In the genomic region with DNA sequence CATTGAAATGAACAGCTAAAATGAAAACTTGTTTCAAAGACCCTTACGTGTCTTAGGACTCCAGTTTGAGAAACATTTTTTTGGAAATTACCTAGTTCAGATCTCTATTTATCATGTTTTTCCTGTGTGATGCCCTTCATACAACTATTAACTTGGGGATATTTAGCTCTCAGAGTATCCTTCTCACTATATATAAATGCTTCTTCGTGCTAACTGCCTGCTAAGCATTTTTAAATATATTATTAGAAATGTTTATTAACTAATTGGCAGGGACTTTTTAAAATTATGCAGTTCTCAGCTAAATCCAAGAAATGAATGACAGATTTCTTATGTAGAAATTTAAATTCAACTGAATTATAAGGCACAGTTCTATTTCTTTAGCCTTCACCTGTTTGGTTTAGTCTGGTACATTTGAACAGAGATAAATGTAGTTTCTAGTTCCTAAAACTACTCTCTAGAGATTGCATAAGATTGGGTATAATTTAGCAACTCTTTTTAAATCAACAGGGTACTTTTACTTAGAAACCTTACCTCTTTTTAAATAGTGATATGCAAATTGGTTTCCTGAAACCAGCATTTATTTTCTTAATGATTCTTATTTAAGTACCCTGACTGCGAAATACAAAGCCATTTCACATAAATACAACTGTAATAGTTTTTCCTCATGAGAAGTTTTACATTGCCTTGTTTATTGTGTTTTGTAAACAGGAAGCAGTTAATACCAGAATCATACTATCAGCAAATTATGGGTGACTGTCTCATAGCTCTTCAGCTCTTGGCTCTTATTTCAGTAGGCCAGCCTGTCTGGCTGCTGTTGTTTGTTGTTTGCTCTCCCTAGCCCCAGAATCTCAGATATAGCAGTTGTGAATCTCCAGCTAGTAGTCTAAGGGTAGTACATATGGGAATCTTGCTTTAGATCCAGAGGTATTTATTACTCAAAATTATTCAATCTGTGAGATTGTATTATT, we compare ENCODE assay signal across 1 cellular context.
TF ChIP-seq lines count a peak whose summit lies in the region.

No MANE protein-coding gene starts in this region.

TF ChIP-seq in GM23338, 12 proteins besides CTCF, POLR2A, EP300 and RAD21 (continued from another document):
- TF ChIP-seq, protein P1, sequence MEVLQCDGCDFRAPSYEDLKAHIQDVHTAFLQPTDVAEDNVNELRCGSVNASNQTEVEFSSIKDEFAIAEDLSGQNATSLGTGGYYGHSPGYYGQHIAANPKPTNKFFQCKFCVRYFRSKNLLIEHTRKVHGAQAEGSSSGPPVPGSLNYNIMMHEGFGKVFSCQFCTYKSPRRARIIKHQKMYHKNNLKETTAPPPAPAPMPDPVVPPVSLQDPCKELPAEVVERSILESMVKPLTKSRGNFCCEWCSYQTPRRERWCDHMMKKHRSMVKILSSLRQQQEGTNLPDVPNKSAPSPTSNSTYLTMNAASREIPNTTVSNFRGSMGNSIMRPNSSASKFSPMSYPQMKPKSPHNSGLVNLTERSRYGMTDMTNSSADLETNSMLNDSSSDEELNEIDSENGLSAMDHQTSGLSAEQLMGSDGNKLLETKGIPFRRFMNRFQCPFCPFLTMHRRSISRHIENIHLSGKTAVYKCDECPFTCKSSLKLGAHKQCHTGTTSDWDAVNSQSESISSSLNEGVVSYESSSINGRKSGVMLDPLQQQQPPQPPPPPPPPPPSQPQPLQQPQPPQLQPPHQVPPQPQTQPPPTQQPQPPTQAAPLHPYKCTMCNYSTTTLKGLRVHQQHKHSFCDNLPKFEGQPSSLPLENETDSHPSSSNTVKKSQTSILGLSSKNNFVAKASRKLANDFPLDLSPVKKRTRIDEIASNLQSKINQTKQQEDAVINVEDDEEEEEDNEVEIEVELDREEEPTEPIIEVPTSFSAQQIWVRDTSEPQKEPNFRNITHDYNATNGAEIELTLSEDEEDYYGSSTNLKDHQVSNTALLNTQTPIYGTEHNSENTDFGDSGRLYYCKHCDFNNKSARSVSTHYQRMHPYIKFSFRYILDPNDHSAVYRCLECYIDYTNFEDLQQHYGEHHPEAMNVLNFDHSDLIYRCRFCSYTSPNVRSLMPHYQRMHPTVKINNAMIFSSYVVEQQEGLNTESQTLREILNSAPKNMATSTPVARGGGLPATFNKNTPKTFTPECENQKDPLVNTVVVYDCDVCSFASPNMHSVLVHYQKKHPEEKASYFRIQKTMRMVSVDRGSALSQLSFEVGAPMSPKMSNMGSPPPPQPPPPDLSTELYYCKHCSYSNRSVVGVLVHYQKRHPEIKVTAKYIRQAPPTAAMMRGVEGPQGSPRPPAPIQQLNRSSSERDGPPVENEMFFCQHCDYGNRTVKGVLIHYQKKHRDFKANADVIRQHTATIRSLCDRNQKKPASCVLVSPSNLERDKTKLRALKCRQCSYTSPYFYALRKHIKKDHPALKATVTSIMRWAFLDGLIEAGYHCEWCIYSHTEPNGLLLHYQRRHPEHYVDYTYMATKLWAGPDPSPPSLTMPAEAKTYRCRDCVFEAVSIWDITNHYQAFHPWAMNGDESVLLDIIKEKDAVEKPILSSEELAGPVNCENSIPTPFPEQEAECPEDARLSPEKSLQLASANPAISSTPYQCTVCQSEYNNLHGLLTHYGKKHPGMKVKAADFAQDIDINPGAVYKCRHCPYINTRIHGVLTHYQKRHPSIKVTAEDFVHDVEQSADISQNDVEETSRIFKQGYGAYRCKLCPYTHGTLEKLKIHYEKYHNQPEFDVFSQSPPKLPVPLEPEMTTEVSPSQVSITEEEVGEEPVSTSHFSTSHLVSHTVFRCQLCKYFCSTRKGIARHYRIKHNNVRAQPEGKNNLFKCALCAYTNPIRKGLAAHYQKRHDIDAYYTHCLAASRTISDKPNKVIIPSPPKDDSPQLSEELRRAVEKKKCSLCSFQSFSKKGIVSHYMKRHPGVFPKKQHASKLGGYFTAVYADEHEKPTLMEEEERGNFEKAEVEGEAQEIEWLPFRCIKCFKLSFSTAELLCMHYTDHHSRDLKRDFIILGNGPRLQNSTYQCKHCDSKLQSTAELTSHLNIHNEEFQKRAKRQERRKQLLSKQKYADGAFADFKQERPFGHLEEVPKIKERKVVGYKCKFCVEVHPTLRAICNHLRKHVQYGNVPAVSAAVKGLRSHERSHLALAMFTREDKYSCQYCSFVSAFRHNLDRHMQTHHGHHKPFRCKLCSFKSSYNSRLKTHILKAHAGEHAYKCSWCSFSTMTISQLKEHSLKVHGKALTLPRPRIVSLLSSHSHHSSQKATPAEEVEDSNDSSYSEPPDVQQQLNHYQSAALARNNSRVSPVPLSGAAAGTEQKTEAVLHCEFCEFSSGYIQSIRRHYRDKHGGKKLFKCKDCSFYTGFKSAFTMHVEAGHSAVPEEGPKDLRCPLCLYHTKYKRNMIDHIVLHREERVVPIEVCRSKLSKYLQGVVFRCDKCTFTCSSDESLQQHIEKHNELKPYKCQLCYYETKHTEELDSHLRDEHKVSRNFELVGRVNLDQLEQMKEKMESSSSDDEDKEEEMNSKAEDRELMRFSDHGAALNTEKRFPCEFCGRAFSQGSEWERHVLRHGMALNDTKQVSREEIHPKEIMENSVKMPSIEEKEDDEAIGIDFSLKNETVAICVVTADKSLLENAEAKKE (CRISPR knock-in tag; IDR thresholded peaks at IDR 0.05) = no peak
- TF ChIP-seq, protein P2, sequence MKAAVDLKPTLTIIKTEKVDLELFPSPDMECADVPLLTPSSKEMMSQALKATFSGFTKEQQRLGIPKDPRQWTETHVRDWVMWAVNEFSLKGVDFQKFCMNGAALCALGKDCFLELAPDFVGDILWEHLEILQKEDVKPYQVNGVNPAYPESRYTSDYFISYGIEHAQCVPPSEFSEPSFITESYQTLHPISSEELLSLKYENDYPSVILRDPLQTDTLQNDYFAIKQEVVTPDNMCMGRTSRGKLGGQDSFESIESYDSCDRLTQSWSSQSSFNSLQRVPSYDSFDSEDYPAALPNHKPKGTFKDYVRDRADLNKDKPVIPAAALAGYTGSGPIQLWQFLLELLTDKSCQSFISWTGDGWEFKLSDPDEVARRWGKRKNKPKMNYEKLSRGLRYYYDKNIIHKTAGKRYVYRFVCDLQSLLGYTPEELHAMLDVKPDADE (IDR thresholded peaks at IDR 0.05) = no peak
- TF ChIP-seq EZH2phosphoT487 (IDR thresholded peaks at IDR 0.05; ENCODE audit: unreplicated experiment) = no peak
- no peak for TF ChIP-seq NANOG (IDR thresholded peaks at IDR 0.05; ENCODE audit: borderline replicate concordance)
- no peak for TF ChIP-seq ZNF331 (CRISPR knock-in tag; IDR thresholded peaks at IDR 0.05; ENCODE audit: low read depth)
- TF ChIP-seq STAT1 (IDR thresholded peaks at IDR 0.05; ENCODE audit: unreplicated experiment) = no peak
- no peak for TF ChIP-seq EZH2 (IDR thresholded peaks at IDR 0.05; ENCODE audit: low read depth, unreplicated experiment)
